In the genomic region with DNA sequence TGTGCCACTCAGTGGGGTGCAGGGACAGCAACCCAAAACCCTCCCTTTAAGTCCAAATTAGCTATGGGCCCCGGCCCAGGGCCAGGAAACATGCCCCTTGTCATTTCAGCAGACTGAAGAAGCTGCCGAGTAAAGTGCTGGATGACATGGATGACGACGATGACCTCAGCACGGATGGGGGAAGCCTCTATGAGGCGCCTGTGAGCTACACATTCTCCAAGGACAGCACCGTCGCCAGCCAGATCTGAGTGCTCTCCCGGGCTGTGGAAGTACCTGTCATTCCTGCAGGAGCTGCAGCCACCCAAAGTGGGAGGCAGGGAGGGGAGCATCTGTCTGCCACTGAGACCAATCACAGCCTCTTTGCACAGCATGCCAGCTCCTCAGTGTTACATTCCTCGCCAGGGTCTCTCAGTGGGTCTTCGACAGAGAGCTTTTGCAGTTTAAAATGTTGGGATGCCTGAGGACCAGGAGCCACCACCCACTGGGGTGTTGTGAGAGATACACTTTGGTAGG, we compare ENCODE assay signal across 26 cellular contexts. TPM values are rescaled to one million over a fixed set of nuclear protein-coding genes. Genes with fewer than 3 reads are reported as not detected.
"Had no signal": no experiment of that assay in that cellular context is flagged by ENCODE, and none has a peak within 500 bp of the region (broad histone marks: within the 10 kb centered on the region; RNA-seq: fewer than 3 reads in every experiment).

No MANE protein-coding gene starts in this region.

- H3K9me3 ChIP-seq: colonic mucosa, esophagus muscularis mucosa, gastroesophageal sphincter, heart right ventricle, mucosa of descending colon, ovary, psoas muscle, testis, tibial artery had no signal

- DNase-seq: colonic mucosa; effector CD8-positive, alpha-beta T cell; foreskin keratinocyte; heart right ventricle; hippocampal formation; mucosa of descending colon; naive B cell; nucleus accumbens; ovary; posterior cingulate gyrus; psoas muscle; stimulated activated CD4-positive, alpha-beta T cell treated with anti-CD3 and anti-CD28 coated beads, Interleukin-12 subunit alpha, Interleukin-12 subunit beta, amount 100 ng/mL, for 4 hours; stimulated activated CD4-positive, alpha-beta T cell treated with anti-CD3 and anti-CD28 coated beads, Interleukin-2, amount 100 ng/mL, for 24 hours; stimulated activated CD4-positive, alpha-beta T cell treated with anti-CD3 and anti-CD28 coated beads, Interleukin-4, amount 100 ng/mL, for 24 hours; stimulated activated naive CD4-positive, alpha-beta T cell treated with Interleukin-2 at 50 U/mL for 16 hours; substantia nigra; testis; tibial artery had no signal

- ATAC-seq: foreskin keratinocyte; gastroesophageal sphincter; mucosa of descending colon; natural killer cell treated with Interleukin-12 subunit alpha and Interleukin-12 subunit beta and Interleukin-15 and Interleukin-18, amount 100 ng/mL, for 72 hours; psoas muscle; sciatic nerve; stimulated activated effector memory CD8-positive, alpha-beta T cell treated with anti-CD3 and anti-CD28 coated beads, Interleukin-12 subunit alpha, Interleukin-12 subunit beta, amount 100 ng/mL, for 72 hours had no signal

- H3K27ac ChIP-seq: colonic mucosa, esophagus muscularis mucosa, foreskin keratinocyte, gastroesophageal sphincter, heart right ventricle, ovary, psoas muscle, testis, tibial artery had no signal

- H3K4me2 ChIP-seq: smooth muscle cell had no signal

- H3K4me1 ChIP-seq: colonic mucosa had no signal

- H3K27me3 ChIP-seq: colonic mucosa, esophagus muscularis mucosa, foreskin keratinocyte, gastroesophageal sphincter, heart right ventricle, ovary, testis, tibial artery had no signal

- H3K4me3 ChIP-seq: colonic mucosa, esophagus muscularis mucosa, gastroesophageal sphincter, heart right ventricle, lung, mucosa of descending colon, ovary, psoas muscle, smooth muscle cell, testis, tibial artery had no signal

- H3K36me3 ChIP-seq: colonic mucosa, ovary had no signal

RNA-seq across cellular contexts. Expression of a gene that starts 44.4 kb away (rescaled TPM):
- total RNA-seq: natural killer cell treated with Interleukin-12 subunit alpha and Interleukin-12 subunit beta and Interleukin-15 and Interleukin-18, amount 100 ng/mL, for 72 hours had no signal
- polyA plus RNA-seq: fibroblast of lung had no signal
